In genomic region chr20:51541189-51542032, GRCh38 we compare ENCODE assay signal across 1 cellular context.
TF ChIP-seq lines count a peak whose summit lies in the region.

No MANE protein-coding gene starts in this region.

TF ChIP-seq in HepG2, 621 proteins besides CTCF, POLR2A, EP300 and RAD21 (continued from another document and continues in another):
- no peak for TF ChIP-seq E2F1 (CRISPR knock-in tag; IDR thresholded peaks at IDR 0.05)
- TF ChIP-seq MAX (IDR thresholded peaks at IDR 0.05), result peak; percentile 92
- peak; percentile 75; the same call in 1 of the 2 replicates for TF ChIP-seq ZNF782 (CRISPR knock-in tag; IDR thresholded peaks at IDR 0.05; ENCODE audit: borderline replicate concordance)
- peak; percentile 35; the same call in 1 of the 2 replicates for TF ChIP-seq ZNF646 (CRISPR knock-in tag; IDR thresholded peaks at IDR 0.05)
- no peak for TF ChIP-seq SUZ12 (IDR thresholded peaks at IDR 0.05; ENCODE audit: low read depth, low read length)
- no peak for TF ChIP-seq ZBTB10 (CRISPR knock-in tag; IDR thresholded peaks at IDR 0.05; ENCODE audit: borderline replicate concordance)
- peak; percentile 48; the same call in 1 of the 2 replicates for TF ChIP-seq SP4 (CRISPR knock-in tag; IDR thresholded peaks at IDR 0.05)
- no peak for TF ChIP-seq MAF1 (CRISPR knock-in tag; IDR thresholded peaks at IDR 0.05; ENCODE audit: borderline replicate concordance)
- TF ChIP-seq ZNF343 (CRISPR knock-in tag; IDR thresholded peaks at IDR 0.05), result no peak; the same call in 1 of the 2 replicates
- TF ChIP-seq PAXIP1 (CRISPR knock-in tag; conservative IDR thresholded peaks at IDR 0.05), result peak; percentile 94
- TF ChIP-seq CBX1 (IDR thresholded peaks at IDR 0.05; ENCODE audit: low read depth), result no peak
- TF ChIP-seq ARHGAP35 (CRISPR knock-in tag; IDR thresholded peaks at IDR 0.05; ENCODE audit: borderline replicate concordance), result 0 out of 2 replicates have a peak, but pooled peaks have one; percentile 62
- TF ChIP-seq ZNF407 (CRISPR knock-in tag; IDR thresholded peaks at IDR 0.05; ENCODE audit: not compliant biosample characterization), result peak; percentile 24
- TF ChIP-seq ZSCAN20 (CRISPR knock-in tag; IDR thresholded peaks at IDR 0.05; ENCODE audit: borderline replicate concordance), result no peak
- peak; percentile 97 for TF ChIP-seq ARNTL (CRISPR knock-in tag; IDR thresholded peaks at IDR 0.05)
- TF ChIP-seq ZNF704 (CRISPR knock-in tag; IDR thresholded peaks at IDR 0.05; ENCODE audit: borderline replicate concordance), result no peak; the same call in 1 of the 2 replicates
- no peak for TF ChIP-seq ZNF569 (CRISPR knock-in tag; IDR thresholded peaks at IDR 0.05; ENCODE audit: borderline replicate concordance)
- TF ChIP-seq ATF4 (CRISPR knock-in tag; IDR thresholded peaks at IDR 0.05), result no peak
- TF ChIP-seq ZFP36 (IDR thresholded peaks at IDR 0.05; ENCODE audit: borderline replicate concordance, low read depth, low read length, partially characterized antibody), result no peak
- no peak for TF ChIP-seq TOE1 (CRISPR knock-in tag; IDR thresholded peaks at IDR 0.05)
- TF ChIP-seq AGO1 (IDR thresholded peaks at IDR 0.05; ENCODE audit: low read depth, low read length, poor library complexity, severe bottlenecking), result no peak
- TF ChIP-seq KDM5B (CRISPR knock-in tag; IDR thresholded peaks at IDR 0.05; ENCODE audit: borderline replicate concordance), result no peak; the same call in 1 of the 2 replicates
- no peak for TF ChIP-seq STAT5B (CRISPR knock-in tag; IDR thresholded peaks at IDR 0.05)
- TF ChIP-seq PCBP2 (optimal IDR thresholded peaks at IDR 0.05; ENCODE audit: low read depth, low read length, poor library complexity, severe bottlenecking), result no peak
